ENCODE assay signal across 13 cellular contexts in genomic region chr6:159594106-159594749, GRCh38.
DNase-seq lines count a peak whose midpoint lies in the region; ATAC-seq, FAIRE-seq and TF ChIP-seq lines count a peak whose summit lies in the region.
"Had no signal": no experiment of that assay in that cellular context is flagged by ENCODE, and none has a peak within 500 bp of the region (broad histone marks: within the 10 kb centered on the region; RNA-seq: fewer than 3 reads in every experiment).

No MANE protein-coding gene starts in this region.

- H3K27me3 ChIP-seq in astrocyte (ENCODE audit: insufficient read depth, low read length) (no peaks in the 10 kb centered on the region), uterus (no peaks in the 10 kb centered on the region)
- H3K27me3 ChIP-seq: BLaER1 had no signal

- ATAC-seq in esophagus mucosa (no peak), HG03460 (IDR thresholded peaks at IDR 0.05; ENCODE audit: unreplicated experiment) (no peak)

- peak overlapping the region; percentile 68 for H3K9ac ChIP-seq in astrocyte (ENCODE audit: low read length)
- H3K9ac ChIP-seq: BLaER1 had no signal

- H3K4me3 Mint-ChIP-seq in astrocyte (ENCODE audit: unreplicated experiment), result no peak overlapping the region

- H4K20me1 ChIP-seq in astrocyte (ENCODE audit: insufficient read depth, low read length), result peaks cover 2% of the 10 kb centered on the region
- H4K20me1 ChIP-seq: BLaER1 had no signal

- peak overlapping the region; percentile 94 for H3K27ac ChIP-seq in astrocyte (ENCODE audit: low read depth, low read length)
- H3K27ac ChIP-seq in uterus, result no peak overlapping the region
- H3K27ac ChIP-seq: BLaER1 had no signal

- peaks cover 22% of the 10 kb centered on the region for H3K4me1 ChIP-seq in astrocyte (ENCODE audit: insufficient read depth, low read length)
- no peaks in the 10 kb centered on the region for H3K4me1 ChIP-seq in uterus
- H3K4me1 ChIP-seq: BLaER1 had no signal

- H3K27ac Mint-ChIP-seq in astrocyte (ENCODE audit: unreplicated experiment), result peak overlapping the region; percentile 92

- TF ChIP-seq POLR2A in uterus (IDR thresholded peaks at IDR 0.05), result no peak

- no peaks in the 10 kb centered on the region for H3K27me3 Mint-ChIP-seq in astrocyte (ENCODE audit: low read depth, unreplicated experiment)

- H3K4me3 ChIP-seq in astrocyte (ENCODE audit: insufficient read depth, low read depth, low read length) (peak overlapping the region; percentile 22), uterus (no peak overlapping the region)
- H3K4me3 ChIP-seq: BLaER1, lung had no signal

- H3K9me3 Mint-ChIP-seq in astrocyte (ENCODE audit: unreplicated experiment), result no peaks in the 10 kb centered on the region

- peaks cover 22% of the 10 kb centered on the region for H3K4me1 Mint-ChIP-seq in astrocyte (ENCODE audit: low read depth, unreplicated experiment)

- TF ChIP-seq CTCF in astrocyte (IDR thresholded peaks at IDR 0.05; ENCODE audit: insufficient read depth, low read depth, low read length) (no peak), uterus (IDR thresholded peaks at IDR 0.05) (no peak)

- intact Hi-C loops in uterus (cut with DNase I; ENCODE audit: low total_unique reads), result no loop called here

- H3K79me2 ChIP-seq in astrocyte (ENCODE audit: insufficient read depth, low read length), result no peaks in the 10 kb centered on the region

- peak overlapping the region; percentile 57 for H2AFZ ChIP-seq in astrocyte (ENCODE audit: low read depth, low read length)

- H3K9me3 ChIP-seq in astrocyte (ENCODE audit: insufficient read depth, low read depth, low read length), result no peaks in the 10 kb centered on the region
- H3K9me3 ChIP-seq in uterus, result no peaks in the 10 kb centered on the region
- H3K9me3 ChIP-seq: BLaER1 had no signal

- DNase-seq in A172 (ENCODE audit: low spot score), result peak; percentile 41
- DNase-seq in HS-27A (ENCODE audit: low read depth), result peak; percentile 20
- peak; percentile 73 for DNase-seq in astrocyte (ENCODE audit: low read depth)
- DNase-seq in kidney glomerular epithelial cell (lab: John Stamatoyannopoulos, UW), result peak; percentile 74
- DNase-seq in uterus, result no peak
- no peak for DNase-seq in stimulated activated CD4-positive, alpha-beta T cell treated with anti-CD3 and anti-CD28 coated beads, Interleukin-4, amount 100 ng/mL, for 1 hour
- DNase-seq: cerebellar nuclear complex, GOT3, NCI-H748 treated with DMSO at 0.1 percent for 48 hours had no signal

- no peak for FAIRE-seq in astrocyte (lab: Jason Lieb, UNC)

- H3K36me3 ChIP-seq in astrocyte (ENCODE audit: insufficient read depth, low read length), result no peaks in the 10 kb centered on the region
- H3K36me3 ChIP-seq in uterus, result no peaks in the 10 kb centered on the region
- H3K36me3 ChIP-seq: BLaER1 had no signal

- H3K4me2 ChIP-seq in astrocyte (ENCODE audit: low read length), result peak overlapping the region; percentile 81
- H3K4me2 ChIP-seq: BLaER1 had no signal

- H3K36me3 Mint-ChIP-seq in astrocyte (ENCODE audit: low read depth, unreplicated experiment), result no peaks in the 10 kb centered on the region

Comparison
In these comparisons a context has a peak if more than half of its experiments do, and no peak if none do; other contexts are left out.
1. DNase-seq: peak in A172 (single experiment), HS-27A (single experiment), astrocyte (single experiment) and kidney glomerular epithelial cell (single experiment); none in uterus (0 of 2) and stimulated activated CD4-positive, alpha-beta T cell treated with anti-CD3 and anti-CD28 coated beads, Interleukin-4, amount 100 ng/mL, for 1 hour (single experiment).